Comparison of ENCODE assay signal across 8 cellular contexts in the genomic region with DNA sequence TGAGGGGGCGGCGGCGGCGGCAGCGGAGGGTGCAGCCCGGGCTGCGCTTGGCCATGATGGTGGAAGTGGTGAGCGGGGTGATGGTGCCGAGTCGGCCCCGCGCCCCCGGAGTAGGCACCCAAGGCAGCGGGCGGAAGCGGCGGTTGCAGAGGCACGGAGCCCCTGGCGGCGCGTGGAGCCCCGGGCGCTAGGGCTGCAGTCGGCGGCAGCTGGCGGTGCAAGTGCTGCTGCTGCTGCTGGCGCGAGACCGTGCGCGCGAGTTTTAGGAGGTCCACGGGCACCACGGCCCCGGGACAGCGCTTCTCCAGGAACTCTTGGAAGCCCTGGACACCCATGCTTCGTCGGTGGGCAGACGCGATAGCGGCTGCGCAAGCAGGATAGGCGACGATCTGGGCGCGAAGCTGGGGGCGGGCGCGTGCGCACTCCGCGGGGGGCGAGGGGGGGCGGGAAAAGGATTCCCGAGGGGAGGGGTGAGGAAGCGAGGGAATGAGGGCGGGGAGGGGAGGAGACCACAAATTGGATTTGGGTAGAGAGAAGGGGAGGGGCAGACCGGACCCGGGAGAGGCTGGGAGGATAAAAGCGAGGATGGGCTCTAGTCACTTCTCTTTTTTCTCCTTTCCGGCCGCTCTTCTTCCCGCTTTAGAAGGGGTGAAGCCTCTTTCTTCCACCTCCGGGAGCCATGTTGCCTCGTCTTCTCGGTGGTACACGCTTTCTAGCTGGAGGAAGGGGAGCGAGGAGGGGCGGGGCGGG. TPM values are rescaled to one million over a fixed set of nuclear protein-coding genes. Genes with fewer than 3 reads are reported as not detected.
A peak's percentile ranks its signal among the peaks of the same experiment; 100 is the strongest.
DNase-seq lines count a peak whose midpoint lies in the region; ATAC-seq and TF ChIP-seq lines count a peak whose summit lies in the region.

FAM120C (minus strand) TSS at position 391 of the 750 bp plus-strand sequence; CDS start at position 335, 56 bp downstream.

- H3K4me3 ChIP-seq in NT2/D1 (ENCODE audit: insufficient read length, low read depth), result peak within 1 kb of the TSS; percentile 89
- peak within 1 kb of the TSS; percentile 85 for H3K4me3 ChIP-seq in endodermal cell (ENCODE audit: low read length)

- H3K9me3 ChIP-seq in NT2/D1 (ENCODE audit: insufficient read depth, low read length), result no peaks in the 10 kb centered on the region
- H3K9me3 ChIP-seq in endodermal cell (ENCODE audit: control insufficient read depth, low read length), result no peaks in the 10 kb centered on the region

- 0% methylated on average over 40 of the region's 70 CpGs; no CpG with 5 or more reads in 1 of the 2 experiments for whole genome bisulfite sequencing in endodermal cell (ENCODE audit: insufficient coverage in 1 of 2, insufficient read length in 1 of 2), 2 experiments

- peaks cover 24% of the 10 kb centered on the region for H3K4me1 Mint-ChIP-seq in endodermal cell
- H3K4me1 Mint-ChIP-seq in mesothelial cell of epicardium, result peaks cover 36% of the 10 kb centered on the region

- TF ChIP-seq CTCF in endodermal cell (conservative IDR thresholded peaks at IDR 0.05) (no peak), mesothelial cell of epicardium (IDR thresholded peaks at IDR 0.05; ENCODE audit: unreplicated experiment) (no peak)

- no peaks in the 10 kb centered on the region for H3K27me3 ChIP-seq in NT2/D1 (ENCODE audit: insufficient read depth, insufficient read length)
- no peaks in the 10 kb centered on the region for H3K27me3 ChIP-seq in endodermal cell (ENCODE audit: control insufficient read depth, insufficient read depth, low read length, poor library complexity, severe bottlenecking)

- H3K27ac Mint-ChIP-seq in endodermal cell (peak within 1 kb of the TSS; percentile 62), mesothelial cell of epicardium (peak within 1 kb of the TSS; percentile 90)

- no peaks in the 10 kb centered on the region for H3K27me3 Mint-ChIP-seq in endodermal cell (ENCODE audit: insufficient read depth)
- no peaks in the 10 kb centered on the region for H3K27me3 Mint-ChIP-seq in mesothelial cell of epicardium (ENCODE audit: low read depth)

- H3K4me3 Mint-ChIP-seq in endodermal cell, result peak within 1 kb of the TSS; percentile 66
- H3K4me3 Mint-ChIP-seq in mesothelial cell of epicardium, result peak within 1 kb of the TSS; percentile 74

- H3K9me3 Mint-ChIP-seq in endodermal cell, result peaks cover 35% of the 10 kb centered on the region
- H3K9me3 Mint-ChIP-seq in mesothelial cell of epicardium, result peaks cover 17% of the 10 kb centered on the region

- H3K36me3 Mint-ChIP-seq in endodermal cell (ENCODE audit: low read depth) (no peaks in the 10 kb centered on the region), mesothelial cell of epicardium (no peaks in the 10 kb centered on the region)

- H3K27ac ChIP-seq in endodermal cell (ENCODE audit: low read depth, low read length), result peak within 1 kb of the TSS; percentile 80

- peak; percentile 71 for DNase-seq in CD1c-positive myeloid dendritic cell (ENCODE audit: extremely low spot score)
- DNase-seq in HT-29 (ENCODE audit: low spot score), result peak; percentile 69
- peak; percentile 61 for DNase-seq in NT2/D1 (ENCODE audit: low read depth, low spot score)
- peak; percentile 12 for DNase-seq in activated CD8-positive, alpha-beta memory T cell treated with anti-CD3 and anti-CD28 coated beads, Interleukin-2, amount 50 U/mL, for 1 hour (ENCODE audit: extremely low read depth)
- peak; percentile 87 for DNase-seq in endodermal cell
- DNase-seq in mesothelial cell of epicardium (ENCODE audit: low spot score in 2 of 2, unreplicated experiment in 2 of 2), result peak; percentile 34 to 57
- DNase-seq in stimulated activated CD8-positive, alpha-beta memory T cell treated with anti-CD3 and anti-CD28 coated beads, Interleukin-15, amount 100 ng/mL, for 24 hours (ENCODE audit: low read depth), result peak; percentile 32

- peak; percentile 45 for ATAC-seq in GM19452 (IDR thresholded peaks at IDR 0.05; ENCODE audit: unreplicated experiment)

- H3K36me3 ChIP-seq in NT2/D1 (ENCODE audit: insufficient read depth, insufficient read length, low read length) (peaks cover 16% of the 10 kb centered on the region), endodermal cell (ENCODE audit: control insufficient read depth, insufficient read depth, low read length) (no peaks in the 10 kb centered on the region)

- H3K4me1 ChIP-seq in NT2/D1 (ENCODE audit: insufficient read depth, insufficient read length), result peaks cover 8% of the 10 kb centered on the region
- no peaks in the 10 kb centered on the region for H3K4me1 ChIP-seq in endodermal cell (ENCODE audit: control insufficient read depth, insufficient read depth, low read length)

- H3K9ac ChIP-seq in NT2/D1 (ENCODE audit: insufficient read length, low read depth), result peak within 1 kb of the TSS; percentile 98
- H3K9ac ChIP-seq in endodermal cell (ENCODE audit: extremely low read depth, low read length, poor library complexity, severe bottlenecking), result no peak within 1 kb of the TSS

RNA-seq across cellular contexts. Expression of gene FAM120C, which starts in this region (rescaled TPM):
- 3.9 and 8.7 TPM in 2 replicates for total RNA-seq in HT-29 (2014; rRNA removed; shearing (Covaris generic))
- total RNA-seq in endodermal cell, result 1 to 10 TPM; 9.6 to 9.7 TPM
- 4.8 TPM for polyA plus RNA-seq in endodermal cell (2013, experiment 1 of 2)
- polyA plus RNA-seq in endodermal cell (2013, experiment 2 of 2), result 4.2 TPM
- 12.5 to 16.1 TPM (median 13.8 TPM) in 3 replicates for total RNA-seq in mesothelial cell of epicardium

Comparison
In these comparisons a context has a peak if more than half of its experiments do, and no peak if none do; other contexts are left out.
1. Peak in every context shown above with its lines: DNase-seq, ATAC-seq, H3K4me3 ChIP-seq and H3K27ac ChIP-seq.
2. DNase-seq: peak in every context shown above with its lines; median percentile 87 in endodermal cell; 71 in CD1c-positive myeloid dendritic cell; 69 in HT-29; 61 in NT2/D1; 46 in mesothelial cell of epicardium; 32 in stimulated activated CD8-positive, alpha-beta memory T cell treated with anti-CD3 and anti-CD28 coated beads, Interleukin-15, amount 100 ng/mL, for 24 hours; 12 in activated CD8-positive, alpha-beta memory T cell treated with anti-CD3 and anti-CD28 coated beads, Interleukin-2, amount 50 U/mL, for 1 hour.